ENCODE assay signal across 8 cellular contexts in genomic region chr5:134411546-134412266, GRCh38.
DNase-seq lines count a peak whose midpoint lies in the region; ATAC-seq and TF ChIP-seq lines count a peak whose summit lies in the region.

Gene CDKN2AIPNL (minus strand): TSS chr5:134411881. CDS start chr5:134411854, 27 bp downstream.

- DNase-seq in AG09319 (ENCODE audit: extremely low read depth, low read depth): peak; percentile 58
- DNase-seq in NCI-H2227 treated with DMSO at 0.1 percent for 48 hours (lab: John Stamatoyannopoulos, UW): peak; percentile 70
- peak; percentile 76 for DNase-seq in activated CD4-positive, CD25-positive, alpha-beta regulatory T cell treated with anti-CD3 and anti-CD28 coated beads, Interleukin-2, amount 50 U/mL, for 16 hours (ENCODE audit: low read depth, low spot score)
- DNase-seq in central memory CD4-positive, alpha-beta T cell: peak; percentile 86
- DNase-seq in islet precursor cell: peak; percentile 93
- DNase-seq in stimulated activated CD4-positive, alpha-beta T cell treated with anti-CD3 and anti-CD28 coated beads, Interleukin-12 subunit alpha, Interleukin-12 subunit beta, amount 100 ng/mL, for 48 hours (ENCODE audit: low read depth in 2 of 3, low spot score in 1 of 3): peak; percentile 78 to 88 (median 81)

- ATAC-seq in GM18907 (IDR thresholded peaks at IDR 0.05; ENCODE audit: unreplicated experiment) (peak; percentile 98), HG03139 (IDR thresholded peaks at IDR 0.05; ENCODE audit: unreplicated experiment) (peak; percentile 97)

- peak; percentile 68 for TF ChIP-seq CTCF in AG09319 (IDR thresholded peaks at IDR 0.05; ENCODE audit: low read depth, low read length)

Comparison
In these comparisons a context has a peak if more than half of its experiments do, and no peak if none do; other contexts are left out.
1. Peak in every context shown above with its lines: DNase-seq and ATAC-seq.